Comparison of ENCODE assay signal across 9 cellular contexts in genomic region chr4:143700060-143700419, GRCh38. TPM values are rescaled to one million over a fixed set of nuclear protein-coding genes. Genes with fewer than 3 reads are reported as not detected.
DNase-seq lines count a peak whose midpoint lies in the region; ATAC-seq and TF ChIP-seq lines count a peak whose summit lies in the region.
"Had no signal": no experiment of that assay in that cellular context is flagged by ENCODE, and none has a peak within 500 bp of the region (broad histone marks: within the 10 kb centered on the region; RNA-seq: fewer than 3 reads in every experiment).

No MANE protein-coding gene starts in this region.

- peaks cover 17% of the 10 kb centered on the region for H3K4me1 ChIP-seq in lower lobe of right lung

- no peaks in the 10 kb centered on the region for H3K9me3 ChIP-seq in lower lobe of right lung

- TF ChIP-seq CTCF in cardiac fibroblast (IDR thresholded peaks at IDR 0.05; ENCODE audit: low read depth, low read length) (no peak), lower lobe of right lung (IDR thresholded peaks at IDR 0.05) (no peak)

- no peak overlapping the region for H3K4me3 ChIP-seq in cardiac fibroblast (replicated peaks in 1 of 2; ENCODE audit: low read depth in 2 of 2, low read length in 2 of 2)
- peak overlapping the region; percentile 42 for H3K4me3 ChIP-seq in lower lobe of right lung

- H3K27ac ChIP-seq in lower lobe of right lung: no peak overlapping the region

- DNase-seq in stimulated activated CD4-positive, alpha-beta T cell treated with anti-CD3 and anti-CD28 coated beads, Interleukin-15, amount 100 ng/mL, for 24 hours: peak; percentile 26
- no peak for DNase-seq in stimulated activated CD4-positive, alpha-beta T cell treated with anti-CD3 and anti-CD28 coated beads, Interleukin-12 subunit alpha, Interleukin-12 subunit beta, amount 100 ng/mL, for 4 hours
- DNase-seq in cardiac fibroblast (ENCODE audit: low read depth in 2 of 2) (peak; percentile 4 to 26), lower lobe of right lung (no peak), NOMO-1 treated with DMSO at 0.1 percent for 48 hours (lab: John Stamatoyannopoulos, UW; ENCODE audit: unreplicated experiment) (no peak)

- peak; percentile 27 to 48 for ATAC-seq in lower lobe of right lung
- no peak for ATAC-seq in GM21529 (IDR thresholded peaks at IDR 0.05; ENCODE audit: unreplicated experiment)
- ATAC-seq in GM21786 (IDR thresholded peaks at IDR 0.05; ENCODE audit: unreplicated experiment): no peak
- no peak for ATAC-seq in HG02981 (IDR thresholded peaks at IDR 0.05; ENCODE audit: unreplicated experiment)

- intact Hi-C loops in lower lobe of right lung (cut with DNase I): no loop called here

- H3K27me3 ChIP-seq in lower lobe of right lung (ENCODE audit: low read depth): peaks cover 35% of the 10 kb centered on the region

- no peaks in the 10 kb centered on the region for H3K36me3 ChIP-seq in lower lobe of right lung

RNA-seq across cellular contexts. Expression of gene FREM3, which starts 0.4 kb away (rescaled TPM):
- total RNA-seq in lower lobe of right lung: 0.38 TPM
- total RNA-seq: HT-29 had no signal

Comparison
In these comparisons a context has a peak if more than half of its experiments do, and no peak if none do; other contexts are left out.
1. DNase-seq: peak in stimulated activated CD4-positive, alpha-beta T cell treated with anti-CD3 and anti-CD28 coated beads, Interleukin-15, amount 100 ng/mL, for 24 hours (single experiment) and cardiac fibroblast (2 of 2); none in stimulated activated CD4-positive, alpha-beta T cell treated with anti-CD3 and anti-CD28 coated beads, Interleukin-12 subunit alpha, Interleukin-12 subunit beta, amount 100 ng/mL, for 4 hours (single experiment), lower lobe of right lung (single experiment) and NOMO-1 treated with DMSO at 0.1 percent for 48 hours (single experiment).
2. ATAC-seq: peak in lower lobe of right lung (2 of 2); none in GM21529 (single experiment), GM21786 (single experiment) and HG02981 (single experiment).